In genomic region chr1:40914927-40915569, GRCh38 we compare ENCODE assay signal across 15 cellular contexts. TPM values are rescaled to one million over a fixed set of nuclear protein-coding genes. Genes with fewer than 3 reads are reported as not detected.
DNase-seq lines count a peak whose midpoint lies in the region; ATAC-seq and TF ChIP-seq lines count a peak whose summit lies in the region.
"Had no signal": no experiment of that assay in that cellular context is flagged by ENCODE, and none has a peak within 500 bp of the region (broad histone marks: within the 10 kb centered on the region; RNA-seq: fewer than 3 reads in every experiment).

No MANE protein-coding gene starts in this region.

- no peak for DNase-seq in left ventricle myocardium inferior
- no peak for DNase-seq in right atrium auricular region (ENCODE audit: low spot score)
- DNase-seq in pons (ENCODE audit: low spot score) = peak; percentile 72
- DNase-seq in esophagus squamous epithelium (lab: John Stamatoyannopoulos, UW) = no peak
- DNase-seq in tibial artery = no peak
- DNase-seq: CD4-positive, alpha-beta T cell; HCEC 1CT; Kasumi-1; NCI-H187 treated with DMSO at 0.1 percent for 48 hours; NCI-H2171; NCI-H82; RPMI8226 had no signal

- 87 to 89% methylated on average over 7 of the region's 7 CpGs for WGBS in esophagus squamous epithelium, 2 donors

- H3K4me3 ChIP-seq in left ventricle myocardium inferior = no peak overlapping the region
- H3K4me3 ChIP-seq in right atrium auricular region = no peak overlapping the region
- H3K4me3 ChIP-seq in esophagus squamous epithelium = no peak overlapping the region
- no peak overlapping the region for H3K4me3 ChIP-seq in tibial artery
- H3K4me3 ChIP-seq: SJSA1 had no signal

- no peaks in the 10 kb centered on the region for H3K36me3 ChIP-seq in left ventricle myocardium inferior
- no peaks in the 10 kb centered on the region for H3K36me3 ChIP-seq in right atrium auricular region
- no peaks in the 10 kb centered on the region for H3K36me3 ChIP-seq in esophagus squamous epithelium
- no peaks in the 10 kb centered on the region for H3K36me3 ChIP-seq in tibial artery
- H3K36me3 ChIP-seq: SJSA1 had no signal

- ATAC-seq in SK-N-SH treated with all-trans-retinoic acid at 6 μM for 48 hours = no peak

- H3K9me3 ChIP-seq in left ventricle myocardium inferior (replicated peaks) (no peaks in the 10 kb centered on the region), right atrium auricular region (no peaks in the 10 kb centered on the region), esophagus squamous epithelium (no peaks in the 10 kb centered on the region), tibial artery (no peaks in the 10 kb centered on the region)
- H3K9me3 ChIP-seq: SJSA1 had no signal

- H3K27ac ChIP-seq in left ventricle myocardium inferior (replicated peaks) (peak overlapping the region; percentile 36), right atrium auricular region (no peak overlapping the region), angular gyrus (ENCODE audit: low read depth, low read length) (peak overlapping the region; percentile 91), esophagus squamous epithelium (no peak overlapping the region), tibial artery (no peak overlapping the region)
- H3K27ac ChIP-seq: SJSA1 had no signal

- H3K27me3 ChIP-seq in left ventricle myocardium inferior (ENCODE audit: low read depth) = no peaks in the 10 kb centered on the region
- H3K27me3 ChIP-seq in right atrium auricular region = no peaks in the 10 kb centered on the region
- H3K27me3 ChIP-seq in esophagus squamous epithelium = no peaks in the 10 kb centered on the region
- H3K27me3 ChIP-seq in tibial artery = no peaks in the 10 kb centered on the region
- H3K27me3 ChIP-seq: SJSA1 had no signal

- H3K4me1 ChIP-seq in left ventricle myocardium inferior (no peaks in the 10 kb centered on the region), right atrium auricular region (no peaks in the 10 kb centered on the region), esophagus squamous epithelium (no peaks in the 10 kb centered on the region), tibial artery (no peaks in the 10 kb centered on the region)
- H3K4me1 ChIP-seq: SJSA1 had no signal

- TF ChIP-seq CTCF in left ventricle myocardium inferior (IDR thresholded peaks at IDR 0.05; ENCODE audit: borderline replicate concordance) (no peak), right atrium auricular region (IDR thresholded peaks at IDR 0.05) (no peak), esophagus squamous epithelium (IDR thresholded peaks at IDR 0.05) (no peak), tibial artery (IDR thresholded peaks at IDR 0.05) (no peak)

- no peak for TF ChIP-seq POLR2A in esophagus squamous epithelium (IDR thresholded peaks at IDR 0.05)

- intact Hi-C loops in left ventricle myocardium inferior (cut with micrococcal nuclease) = no loop called here
- intact Hi-C loops in esophagus squamous epithelium (cut with DNase I) = no loop called here
- intact Hi-C loops in tibial artery (cut with DNase I; ENCODE audit: low total_unique reads) = no loop called here

TF ChIP-seq in SK-N-SH treated with all-trans-retinoic acid at 6 μM for 48 hours, 23 proteins besides CTCF, POLR2A, EP300 and RAD21:
- TF ChIP-seq ZNF8 (CRISPR knock-in tag; IDR thresholded peaks at IDR 0.05) (no peak), GLIS3 (CRISPR knock-in tag; IDR thresholded peaks at IDR 0.05) (no peak), TCF4 (CRISPR knock-in tag; IDR thresholded peaks at IDR 0.05; ENCODE audit: borderline replicate concordance) (no peak), ZC3H10 (CRISPR knock-in tag; IDR thresholded peaks at IDR 0.05) (no peak), ISL1 (CRISPR knock-in tag; IDR thresholded peaks at IDR 0.05) (no peak), CSDC2 (CRISPR knock-in tag; IDR thresholded peaks at IDR 0.05) (no peak), POU6F1 (CRISPR knock-in tag; IDR thresholded peaks at IDR 0.05; ENCODE audit: borderline replicate concordance, low read depth) (no peak), CREB5 (CRISPR knock-in tag; IDR thresholded peaks at IDR 0.05; ENCODE audit: low read depth) (no peak)
TF ChIP-seq in SK-N-SH treated with all-trans-retinoic acid at 6 μM for 48 hours: peak in this region for 0.

RNA-seq across cellular contexts. Expression of gene CITED4, which starts 52.9 kb away (rescaled TPM):
- total RNA-seq in left ventricle myocardium inferior (24.4 TPM), right atrium auricular region (10 to 100 TPM; 18.8 to 32.7 TPM), esophagus squamous epithelium (10 to 100 TPM; 12.2 to 40.6 (median 22.1) TPM)

Comparison
In these comparisons a context has a peak if more than half of its experiments do, and no peak if none do; other contexts are left out.
1. H3K27ac ChIP-seq: peak in left ventricle myocardium inferior (single experiment) and angular gyrus (single experiment); none in right atrium auricular region (0 of 2), esophagus squamous epithelium (0 of 4) and tibial artery (0 of 2).